Comparison of ENCODE assay signal across 11 cellular contexts in genomic region chr22:47031628-47031915, GRCh38.
"Had no signal": no experiment of that assay in that cellular context is flagged by ENCODE, and none has a peak within 500 bp of the region (broad histone marks: within the 10 kb centered on the region; RNA-seq: fewer than 3 reads in every experiment).

No MANE protein-coding gene starts in this region.

- H3K36me3 ChIP-seq: brain microvascular endothelial cell had no signal

- DNase-seq: activated CD4-positive, alpha-beta T cell treated with anti-CD3 and anti-CD28 coated beads, Interleukin-2, amount 10 ng/mL, durations not matched to agents 7 days and 5 days; activated CD8-positive, alpha-beta T cell treated with anti-CD3 and anti-CD28 coated beads, Interleukin-2, amount 10 ng/mL, durations not matched to agents 7 days and 5 days; activated naive CD4-positive, alpha-beta T cell treated with anti-CD3 and anti-CD28 coated beads for 36 hours; activated T-cell treated with anti-CD3 and anti-CD28 coated beads, Interleukin-2, amount 50 U/mL, for 4 hours; brain microvascular endothelial cell; cortex of kidney; nucleus accumbens; stimulated activated CD4-positive, alpha-beta T cell treated with anti-CD3 and anti-CD28 coated beads, Interleukin-2, amount 100 ng/mL, for 24 hours; stimulated activated naive CD4-positive, alpha-beta T cell treated with Interleukin-2 at 50 U/mL for 16 hours had no signal

- H3K27ac ChIP-seq: brain microvascular endothelial cell had no signal

- ATAC-seq: activated CD4-positive, CD25-positive, alpha-beta regulatory T cell treated with anti-CD3 and anti-CD28 coated beads, Interleukin-2, amount 50 U/mL, for 24 hours; activated CD8-positive, alpha-beta T cell treated with anti-CD3 and anti-CD28 coated beads, Interleukin-2, amount 10 ng/mL, durations not matched to agents 7 days and 5 days; activated T-cell treated with anti-CD3 and anti-CD28 coated beads, Interleukin-2, amount 50 U/mL, for 4 hours had no signal

- H3K4me3 ChIP-seq: lung had no signal

- H3K27me3 ChIP-seq: brain microvascular endothelial cell had no signal
